ENCODE assay signal across 11 cellular contexts in the genomic region with DNA sequence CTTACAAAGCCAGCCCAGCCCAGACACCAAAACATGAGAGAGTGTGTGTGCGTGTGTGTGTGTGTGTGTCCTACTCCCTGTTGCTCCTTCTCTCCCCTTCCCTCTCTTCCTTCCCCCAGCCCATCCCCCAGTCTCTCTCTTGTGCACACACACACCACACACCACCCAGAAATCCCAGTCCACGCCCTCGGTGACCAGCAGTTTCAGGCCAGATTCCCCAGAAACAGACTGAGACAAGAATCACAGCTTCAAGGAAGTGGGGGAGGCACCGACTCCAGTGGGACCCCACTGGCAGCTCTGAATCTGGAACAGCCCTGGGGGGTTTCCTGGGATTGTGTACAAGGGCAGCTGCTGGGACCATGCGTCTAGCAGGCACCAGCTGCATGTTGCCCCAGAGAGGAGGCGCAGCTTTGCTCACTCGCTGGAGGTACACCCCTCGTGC.
A peak's percentile ranks its signal among the peaks of the same experiment; 100 is the strongest.
DNase-seq lines count a peak whose midpoint lies in the region; ATAC-seq and TF ChIP-seq lines count a peak whose summit lies in the region.
"Had no signal": no experiment of that assay in that cellular context is flagged by ENCODE, and none has a peak within 500 bp of the region (broad histone marks: within the 10 kb centered on the region; RNA-seq: fewer than 3 reads in every experiment).

No MANE protein-coding gene starts in this region.

- no TSS peak for BruUV-seq in Calu3 (replicated peaks; lab: Mats Ljungman, UMichigan)

- no peaks in the 10 kb centered on the region for H3K27me3 Mint-ChIP-seq in activated CD4-positive, alpha-beta T cell treated with anti-CD3 and anti-CD28 coated beads for 36 hours
- no peaks in the 10 kb centered on the region for H3K27me3 Mint-ChIP-seq in activated CD4-positive, alpha-beta memory T cell treated with anti-CD3 and anti-CD28 coated beads, Interleukin-2, amount 10 ng/mL, durations not matched to agents 7 days and 5 days
- H3K27me3 Mint-ChIP-seq in stimulated activated naive B cell treated with anti-CD40 and anti-IgM and Interleukin-4, amounts not matched to agents 10 μg/mL and 1 μg/mL and 100 μg/mL, for 72 hours = no peaks in the 10 kb centered on the region
- no peaks in the 10 kb centered on the region for H3K27me3 Mint-ChIP-seq in Calu3 (ENCODE audit: unreplicated experiment)
- H3K27me3 Mint-ChIP-seq in naive thymus-derived CD8-positive, alpha-beta T cell = peaks cover 0 to under 1% (median 0%) of the 10 kb centered on the region in 5 donors

- no peak overlapping the region for H3K4me3 Mint-ChIP-seq in activated CD4-positive, alpha-beta T cell treated with anti-CD3 and anti-CD28 coated beads for 36 hours
- H3K4me3 Mint-ChIP-seq in activated CD4-positive, alpha-beta memory T cell treated with anti-CD3 and anti-CD28 coated beads, Interleukin-2, amount 10 ng/mL, durations not matched to agents 7 days and 5 days = peak overlapping the region; percentile 57
- H3K4me3 Mint-ChIP-seq in stimulated activated naive B cell treated with anti-CD40 and anti-IgM and Interleukin-4, amounts not matched to agents 10 μg/mL and 1 μg/mL and 100 μg/mL, for 72 hours = no peak overlapping the region
- no peak overlapping the region for H3K4me3 Mint-ChIP-seq in Calu3 (ENCODE audit: low read depth, unreplicated experiment)
- peak overlapping the region in 2 of 10 donors; percentile 3 to 34 for H3K4me3 Mint-ChIP-seq in naive thymus-derived CD8-positive, alpha-beta T cell

- H3K36me3 Mint-ChIP-seq in activated CD4-positive, alpha-beta T cell treated with anti-CD3 and anti-CD28 coated beads for 36 hours (ENCODE audit: low read depth) = no peaks in the 10 kb centered on the region
- H3K36me3 Mint-ChIP-seq in activated CD4-positive, alpha-beta memory T cell treated with anti-CD3 and anti-CD28 coated beads, Interleukin-2, amount 10 ng/mL, durations not matched to agents 7 days and 5 days (ENCODE audit: low read depth) = peaks cover 15% of the 10 kb centered on the region
- H3K36me3 Mint-ChIP-seq in stimulated activated naive B cell treated with anti-CD40 and anti-IgM and Interleukin-4, amounts not matched to agents 10 μg/mL and 1 μg/mL and 100 μg/mL, for 72 hours = peaks cover 11 to 12% of the 10 kb centered on the region in 2 donors
- H3K36me3 Mint-ChIP-seq in Calu3 (ENCODE audit: insufficient read depth, unreplicated experiment) = no peaks in the 10 kb centered on the region
- H3K36me3 Mint-ChIP-seq in naive thymus-derived CD8-positive, alpha-beta T cell = peaks cover 0 to 4% (median 0%) of the 10 kb centered on the region in 3 donors

- intact Hi-C loops in activated CD4-positive, alpha-beta T cell treated with anti-CD3 and anti-CD28 coated beads for 36 hours (cut with DNase I, micrococcal nuclease) = no loop called here
- intact Hi-C loops in Calu3 (cut with micrococcal nuclease; ENCODE audit: unreplicated experiment) = no loop called here

- CTCF ChIA-PET in activated CD4-positive, alpha-beta T cell treated with anti-CD3 and anti-CD28 coated beads for 36 hours (lab: Charles Lee) = interaction anchor here (0.6 to 2.1 kb wide), 3 partner anchors 23 to 757 kb away, joined by 3 to 10 read pairs (median 3); no protein-coding TSS in a partner anchor
- CTCF ChIA-PET in activated CD4-positive, alpha-beta memory T cell treated with anti-CD3 and anti-CD28 coated beads, Interleukin-2, amount 10 ng/mL, durations not matched to agents 7 days and 5 days (lab: Charles Lee) = interaction anchor here (0.6 to 3.5 kb wide), 7 partner anchors 10 to 363 kb away, joined by 3 to 17 read pairs (median 3); no protein-coding TSS in a partner anchor
- CTCF ChIA-PET in GM10248 (lab: Yijun Ruan, JAX) = no interaction called here
- CTCF ChIA-PET in Calu3 (lab: Charles Lee) = no interaction called here

- H3K27ac Mint-ChIP-seq in activated CD4-positive, alpha-beta T cell treated with anti-CD3 and anti-CD28 coated beads for 36 hours = peak overlapping the region; percentile 77
- H3K27ac Mint-ChIP-seq in activated CD4-positive, alpha-beta memory T cell treated with anti-CD3 and anti-CD28 coated beads, Interleukin-2, amount 10 ng/mL, durations not matched to agents 7 days and 5 days = no peak overlapping the region
- H3K27ac Mint-ChIP-seq in stimulated activated naive B cell treated with anti-CD40 and anti-IgM and Interleukin-4, amounts not matched to agents 10 μg/mL and 1 μg/mL and 100 μg/mL, for 72 hours = peak overlapping the region; percentile 63
- no peak overlapping the region for H3K27ac Mint-ChIP-seq in Calu3 (ENCODE audit: unreplicated experiment)
- H3K27ac Mint-ChIP-seq in naive thymus-derived CD8-positive, alpha-beta T cell = peak overlapping the region in 4 of 10 donors; percentile 3 to 63 (median 34)

- TF ChIP-seq CTCF in GM10248 (IDR thresholded peaks at IDR 0.05; ENCODE audit: control extremely low read depth, extremely low read depth, low read depth, missing control alignments) (no peak), Calu3 (IDR thresholded peaks at IDR 0.05; ENCODE audit: unreplicated experiment) (no peak)

- no peak for ATAC-seq in activated CD4-positive, alpha-beta T cell treated with anti-CD3 and anti-CD28 coated beads for 36 hours
- ATAC-seq in stimulated activated naive B cell treated with anti-CD40 and anti-IgM and Interleukin-4, amounts not matched to agents 10 μg/mL and 1 μg/mL and 100 μg/mL, for 72 hours (replicated peaks) = peak in 1 of 2 donors; percentile 5
- no peak for ATAC-seq in naive thymus-derived CD8-positive, alpha-beta T cell

- POLR2A ChIA-PET in activated CD4-positive, alpha-beta T cell treated with anti-CD3 and anti-CD28 coated beads for 36 hours (lab: Charles Lee) = no interaction called here
- POLR2A ChIA-PET in activated CD4-positive, alpha-beta memory T cell treated with anti-CD3 and anti-CD28 coated beads, Interleukin-2, amount 10 ng/mL, durations not matched to agents 7 days and 5 days (lab: Charles Lee) = interaction anchor here (0.7 to 4.5 kb wide), 16 partner anchors 10 to 588 kb away, joined by 3 to 51 read pairs (median 4); partner anchors contain the start of genes HDAC4 and NDUFA10
- POLR2A ChIA-PET in GM10248 (lab: Yijun Ruan, JAX) = no interaction called here
- POLR2A ChIA-PET in naive thymus-derived CD8-positive, alpha-beta T cell (lab: Charles Lee) = no interaction called here

- peaks cover 16% of the 10 kb centered on the region for H3K4me1 Mint-ChIP-seq in activated CD4-positive, alpha-beta T cell treated with anti-CD3 and anti-CD28 coated beads for 36 hours
- peaks cover 1% of the 10 kb centered on the region for H3K4me1 Mint-ChIP-seq in activated CD4-positive, alpha-beta memory T cell treated with anti-CD3 and anti-CD28 coated beads, Interleukin-2, amount 10 ng/mL, durations not matched to agents 7 days and 5 days
- peaks cover 18 to 35% of the 10 kb centered on the region in 2 donors for H3K4me1 Mint-ChIP-seq in stimulated activated naive B cell treated with anti-CD40 and anti-IgM and Interleukin-4, amounts not matched to agents 10 μg/mL and 1 μg/mL and 100 μg/mL, for 72 hours
- H3K4me1 Mint-ChIP-seq in Calu3 (ENCODE audit: low read depth, unreplicated experiment) = no peaks in the 10 kb centered on the region
- H3K4me1 Mint-ChIP-seq in naive thymus-derived CD8-positive, alpha-beta T cell = peaks cover 5 to 26% (median 11%) of the 10 kb centered on the region in 4 donors

- DNase-seq in activated CD4-positive, alpha-beta T cell treated with anti-CD3 and anti-CD28 coated beads for 36 hours = no peak
- no peak for DNase-seq in activated CD4-positive, alpha-beta T cell treated with anti-CD3 and anti-CD28 coated beads, Interleukin-2, amount 50 U/mL, for 1 hour
- DNase-seq in activated CD4-positive, alpha-beta memory T cell treated with anti-CD3 and anti-CD28 coated beads, Interleukin-2, amount 10 ng/mL, durations not matched to agents 7 days and 5 days = no peak
- DNase-seq in islet precursor cell (peak; percentile 40), GM10248 (ENCODE audit: extremely low spot score) (no peak), Calu3 (no peak)
- DNase-seq in stimulated activated naive B cell treated with anti-CD40 and anti-IgM and Interleukin-4, amounts not matched to agents 10 μg/mL and 1 μg/mL and 100 μg/mL, for 72 hours = no peak
- no peak for DNase-seq in naive thymus-derived CD8-positive, alpha-beta T cell
- DNase-seq: psoas muscle, SHP77 treated with DMSO at 0.1 percent for 48 hours, uterus had no signal

- H3K9me3 Mint-ChIP-seq in activated CD4-positive, alpha-beta T cell treated with anti-CD3 and anti-CD28 coated beads for 36 hours (ENCODE audit: low read depth) = no peaks in the 10 kb centered on the region
- H3K9me3 Mint-ChIP-seq in activated CD4-positive, alpha-beta memory T cell treated with anti-CD3 and anti-CD28 coated beads, Interleukin-2, amount 10 ng/mL, durations not matched to agents 7 days and 5 days = peaks cover 8% of the 10 kb centered on the region
- H3K9me3 Mint-ChIP-seq in stimulated activated naive B cell treated with anti-CD40 and anti-IgM and Interleukin-4, amounts not matched to agents 10 μg/mL and 1 μg/mL and 100 μg/mL, for 72 hours = peaks cover 0 to 1% of the 10 kb centered on the region in 2 donors
- peaks cover 2% of the 10 kb centered on the region for H3K9me3 Mint-ChIP-seq in Calu3 (ENCODE audit: low read depth, unreplicated experiment)
- H3K9me3 Mint-ChIP-seq in naive thymus-derived CD8-positive, alpha-beta T cell = peaks cover 0 to 6% (median under 1%) of the 10 kb centered on the region in 9 donors

Comparison
In these comparisons a context has a peak if more than half of its experiments do, and no peak if none do; other contexts are left out.
1. H3K27ac Mint-ChIP-seq: peak in activated CD4-positive, alpha-beta T cell treated with anti-CD3 and anti-CD28 coated beads for 36 hours (single experiment) and stimulated activated naive B cell treated with anti-CD40 and anti-IgM and Interleukin-4, amounts not matched to agents 10 μg/mL and 1 μg/mL and 100 μg/mL, for 72 hours (single experiment); none in activated CD4-positive, alpha-beta memory T cell treated with anti-CD3 and anti-CD28 coated beads, Interleukin-2, amount 10 ng/mL, durations not matched to agents 7 days and 5 days (single experiment) and Calu3 (single experiment).
2. CTCF ChIA-PET loops: an anchor here in activated CD4-positive, alpha-beta T cell treated with anti-CD3 and anti-CD28 coated beads for 36 hours (0.6 to 2.1 kb wide) and activated CD4-positive, alpha-beta memory T cell treated with anti-CD3 and anti-CD28 coated beads, Interleukin-2, amount 10 ng/mL, durations not matched to agents 7 days and 5 days (0.6 to 3.5 kb wide); none called in GM10248 and Calu3.